ENCODE assay signal across 13 cellular contexts in the genomic region with DNA sequence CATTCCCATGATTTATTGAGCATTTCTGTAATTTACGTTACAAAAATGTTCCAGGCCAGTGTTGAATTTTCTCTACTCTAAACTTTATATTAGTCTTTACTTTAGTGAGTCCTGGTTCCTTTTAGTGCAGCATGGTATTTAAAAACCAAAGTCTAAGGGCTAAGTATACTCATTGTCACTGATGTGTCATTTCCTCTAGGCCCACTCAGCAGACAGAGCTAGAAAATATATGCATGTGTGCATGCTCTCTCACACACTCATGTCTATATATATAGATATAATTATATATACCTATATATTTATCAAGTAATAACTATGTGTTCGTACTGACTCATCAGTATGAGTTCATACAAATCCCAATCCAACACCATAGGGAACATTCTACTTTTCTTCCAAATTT.
"Had no signal": no experiment of that assay in that cellular context is flagged by ENCODE, and none has a peak within 500 bp of the region (broad histone marks: within the 10 kb centered on the region; RNA-seq: fewer than 3 reads in every experiment).

No MANE protein-coding gene starts in this region.

- H3K27me3 Mint-ChIP-seq: stimulated activated naive CD8-positive, alpha-beta T cell treated with anti-CD3 and anti-CD28 coated beads, Interleukin-15, Interleukin-2, amounts not matched to agents 100 ng/mL and 50 ng/mL, for 24 hours had no signal

- H3K4me3 Mint-ChIP-seq: activated naive CD8-positive, alpha-beta T cell treated with anti-CD3 and anti-CD28 coated beads for 36 hours; activated T-helper 1 cell treated with anti-CD3 and anti-CD28 coated beads, Interleukin-12 subunit alpha, Interleukin-12 subunit beta, Interleukin-2, Interleukin-4 antibody, amounts not matched to agents 30 ng/mL and 10 ng/mL and 1 ng/mL, durations not matched to agents 14 hours and 24 hours and 36 hours; memory B cell; neural crest cell; stimulated activated naive CD8-positive, alpha-beta T cell treated with anti-CD3 and anti-CD28 coated beads, Interleukin-15, Interleukin-2, amounts not matched to agents 100 ng/mL and 50 ng/mL, for 24 hours had no signal

- H3K4me1 Mint-ChIP-seq: activated naive CD8-positive, alpha-beta T cell treated with anti-CD3 and anti-CD28 coated beads for 36 hours; memory B cell; neural crest cell had no signal

- H3K27ac Mint-ChIP-seq: activated naive CD8-positive, alpha-beta T cell treated with anti-CD3 and anti-CD28 coated beads for 36 hours; activated T-helper 1 cell treated with anti-CD3 and anti-CD28 coated beads, Interleukin-12 subunit alpha, Interleukin-12 subunit beta, Interleukin-2, Interleukin-4 antibody, amounts not matched to agents 30 ng/mL and 10 ng/mL and 1 ng/mL, durations not matched to agents 14 hours and 24 hours and 36 hours; memory B cell; stimulated activated naive CD8-positive, alpha-beta T cell treated with anti-CD3 and anti-CD28 coated beads, Interleukin-15, Interleukin-2, amounts not matched to agents 100 ng/mL and 50 ng/mL, for 24 hours had no signal

- H3K4me3 ChIP-seq: body of pancreas, dorsolateral prefrontal cortex, tibial nerve had no signal

- H3K36me3 Mint-ChIP-seq: activated naive CD8-positive, alpha-beta T cell treated with anti-CD3 and anti-CD28 coated beads for 36 hours; memory B cell had no signal

- H3K9me3 Mint-ChIP-seq: activated T-helper 1 cell treated with anti-CD3 and anti-CD28 coated beads, Interleukin-12 subunit alpha, Interleukin-12 subunit beta, Interleukin-2, Interleukin-4 antibody, amounts not matched to agents 30 ng/mL and 10 ng/mL and 1 ng/mL, durations not matched to agents 14 hours and 24 hours and 36 hours; neural crest cell had no signal

- DNase-seq: activated CD4-positive, alpha-beta T cell treated with anti-CD3 and anti-CD28 coated beads, Interleukin-2, amount 50 U/mL, for 48 hours; activated naive CD8-positive, alpha-beta T cell treated with anti-CD3 and anti-CD28 coated beads for 36 hours; amniotic stem cell; body of pancreas; central memory CD4-positive, alpha-beta T cell; dorsolateral prefrontal cortex; stimulated activated CD4-positive, alpha-beta T cell treated with anti-CD3 and anti-CD28 coated beads, Interleukin-2, amount 100 ng/mL, for 48 hours; T-helper 2 cell had no signal
